ENCODE assay signal across 8 cellular contexts in genomic region chr11:68751331-68751856, GRCh38. TPM values are rescaled to one million over a fixed set of nuclear protein-coding genes. Genes with fewer than 3 reads are reported as not detected.
DNase-seq lines count a peak whose midpoint lies in the region; ATAC-seq lines count a peak whose summit lies in the region.

Gene TESMIN, minus strand, starts transcription at chr11:68751520. Its CDS starts 860 bp downstream, at chr11:68750660.

- H3K4me1 ChIP-seq in right cardiac atrium (ENCODE audit: control insufficient read depth, insufficient read depth, low read length), result no peaks in the 10 kb centered on the region

- no peaks in the 10 kb centered on the region for H3K9me3 ChIP-seq in right cardiac atrium (ENCODE audit: control insufficient read depth, low read length)

- intact Hi-C loops in right cardiac atrium (cut with DNase I), result no loop called here
- intact Hi-C loops in sciatic nerve (cut with DNase I), result no loop called here

- H3K4me3 ChIP-seq in right cardiac atrium (ENCODE audit: low read length), result peak within 1 kb of the TSS; percentile 43

- DNase-seq in SIG-M5 treated with dmso at 0.1 percent for 504 hours (lab: John Stamatoyannopoulos, UW; ENCODE audit: unreplicated experiment) (peak; percentile 79), SIG-M5 (lab: John Stamatoyannopoulos, UW) (no peak), NCI-H1436 (lab: John Stamatoyannopoulos, UW) (peak; percentile 89), amygdala (lab: John Stamatoyannopoulos, UW) (peak in 35 of 56 donors; percentile 1 to 83 (median 21)), right cardiac atrium (peak; percentile 85 to 96 (median 94)), sciatic nerve (ENCODE audit: low spot score) (peak; percentile 93), NCI-H1105 treated with DMSO at 0.1 percent for 48 hours (lab: John Stamatoyannopoulos, UW) (no peak)
- DNase-seq in T-helper 2 cell treated with Interferon-gamma antibody and Interleukin-4, amounts not matched to agents 5 μg/mL and 100 μg/mL, for 36 hours (ENCODE audit: low spot score), result peak; percentile 82

- peaks cover 13% of the 10 kb centered on the region for H3K36me3 Mint-ChIP-seq in T-helper 2 cell treated with Interferon-gamma antibody and Interleukin-4, amounts not matched to agents 5 μg/mL and 100 μg/mL, for 36 hours (ENCODE audit: low read depth)

- no peak within 1 kb of the TSS for H3K27ac ChIP-seq in right cardiac atrium (ENCODE audit: low read length)

- WGBS in right cardiac atrium, result 3% methylated on average over 42 of the region's 42 CpGs

- peak within 1 kb of the TSS; percentile 78 for H3K4me3 Mint-ChIP-seq in T-helper 2 cell treated with Interferon-gamma antibody and Interleukin-4, amounts not matched to agents 5 μg/mL and 100 μg/mL, for 36 hours

- H3K27me3 ChIP-seq in right cardiac atrium (ENCODE audit: control insufficient read depth, insufficient read depth), result no peaks in the 10 kb centered on the region

- peak within 1 kb of the TSS; percentile 65 for H3K27ac Mint-ChIP-seq in T-helper 2 cell treated with Interferon-gamma antibody and Interleukin-4, amounts not matched to agents 5 μg/mL and 100 μg/mL, for 36 hours

- ATAC-seq in right cardiac atrium (peak; percentile 91 to 95), sciatic nerve (peak; percentile 94)

- H3K27me3 Mint-ChIP-seq in T-helper 2 cell treated with Interferon-gamma antibody and Interleukin-4, amounts not matched to agents 5 μg/mL and 100 μg/mL, for 36 hours (ENCODE audit: low read depth), result no peaks in the 10 kb centered on the region

- H3K9me3 Mint-ChIP-seq in T-helper 2 cell treated with Interferon-gamma antibody and Interleukin-4, amounts not matched to agents 5 μg/mL and 100 μg/mL, for 36 hours, result no peaks in the 10 kb centered on the region

- H3K4me1 Mint-ChIP-seq in T-helper 2 cell treated with Interferon-gamma antibody and Interleukin-4, amounts not matched to agents 5 μg/mL and 100 μg/mL, for 36 hours (ENCODE audit: low read depth), result peaks cover 3% of the 10 kb centered on the region

RNA-seq across cellular contexts. Expression of gene TESMIN, which starts in this region (rescaled TPM):
- total RNA-seq in right cardiac atrium (1 to 10 TPM in 1 of 4 donors, under 1 TPM in 3; 0.44 to 1.0 (median 0.90) TPM), sciatic nerve (1.5 TPM)
- polyA plus RNA-seq in right cardiac atrium, result 0.38 TPM

Comparison
In these comparisons a context has a peak if more than half of its experiments do, and no peak if none do; other contexts are left out.
1. DNase-seq: peak in SIG-M5 treated with dmso at 0.1 percent for 504 hours (single experiment), NCI-H1436 (single experiment), T-helper 2 cell treated with Interferon-gamma antibody and Interleukin-4, amounts not matched to agents 5 μg/mL and 100 μg/mL, for 36 hours (single experiment), amygdala (35 of 56), right cardiac atrium (3 of 3) and sciatic nerve (single experiment); none in SIG-M5 (single experiment) and NCI-H1105 treated with DMSO at 0.1 percent for 48 hours (single experiment).